ENCODE assay signal across 13 cellular contexts in genomic region chr12:76081909-76082308, GRCh38. TPM values are rescaled to one million over a fixed set of nuclear protein-coding genes. Genes with fewer than 3 reads are reported as not detected.
DNase-seq lines count a peak whose midpoint lies in the region; ATAC-seq lines count a peak whose summit lies in the region.
"Had no signal": no experiment of that assay in that cellular context is flagged by ENCODE, and none has a peak within 500 bp of the region (broad histone marks: within the 10 kb centered on the region; RNA-seq: fewer than 3 reads in every experiment).

No MANE protein-coding gene starts in this region.

- H3K9ac ChIP-seq in HUES48 (ENCODE audit: low read depth, low read length) (peak overlapping the region; percentile 35; the same call in 1 of the 2 replicates), neuronal stem cell (ENCODE audit: low read depth, low read length, poor library complexity) (no peak overlapping the region)

- no peak overlapping the region for H3K23ac ChIP-seq in neuronal stem cell (ENCODE audit: low read depth, low read length, poor library complexity)

- ATAC-seq in naive thymus-derived CD4-positive, alpha-beta T cell: no peak
- no peak for ATAC-seq in HG03378 (IDR thresholded peaks at IDR 0.05; ENCODE audit: unreplicated experiment)
- ATAC-seq: mucosa of descending colon had no signal

- peaks cover 2% of the 10 kb centered on the region for H3K79me1 ChIP-seq in neuronal stem cell (ENCODE audit: low read depth, low read length)

- H4K8ac ChIP-seq in neuronal stem cell (ENCODE audit: low read depth, low read length): no peak overlapping the region

- POLR2A ChIA-PET in CD4-positive, alpha-beta memory T cell (lab: Charles Lee; ENCODE audit: partially characterized antibody): interaction anchor here (3.3 kb wide), 1 partner anchor 267 kb away, joined by 17 read pairs; the partner anchor contains the start of gene BBS10
- POLR2A ChIA-PET in naive thymus-derived CD4-positive, alpha-beta T cell (lab: Charles Lee): no interaction called here

- H3K9me3 ChIP-seq in CD4-positive, alpha-beta memory T cell (ENCODE audit: control insufficient read depth in 1 of 2, low read length in 2 of 2): no peaks in the 10 kb centered on the region
- H3K9me3 ChIP-seq in HUES48 (ENCODE audit: control insufficient read depth, insufficient read depth, low read length) (no peaks in the 10 kb centered on the region), neuronal stem cell (replicated peaks in 1 of 2; ENCODE audit: control insufficient read depth in 2 of 2, insufficient read depth in 1 of 2, low read depth in 1 of 2, low read length in 2 of 2) (peaks cover 0 to 38% of the 10 kb centered on the region in 2 donors)
- H3K9me3 ChIP-seq in naive thymus-derived CD4-positive, alpha-beta T cell (ENCODE audit: control insufficient read depth in 2 of 3, low read length in 3 of 3): no peaks in the 10 kb centered on the region
- H3K9me3 ChIP-seq: mucosa of descending colon had no signal

- no peaks in the 10 kb centered on the region for H3K27me3 ChIP-seq in CD4-positive, alpha-beta memory T cell (ENCODE audit: insufficient read depth, low read length)
- H3K27me3 ChIP-seq in HUES48 (ENCODE audit: control insufficient read depth, insufficient read depth, low read length): no peaks in the 10 kb centered on the region
- no peaks in the 10 kb centered on the region for H3K27me3 ChIP-seq in naive thymus-derived CD4-positive, alpha-beta T cell (ENCODE audit: control insufficient read depth in 2 of 2, insufficient read depth in 2 of 2, low read length in 2 of 2)
- no peaks in the 10 kb centered on the region for H3K27me3 ChIP-seq in neuronal stem cell (ENCODE audit: control insufficient read depth in 3 of 3, insufficient read depth in 3 of 3, low read depth in 1 of 3, low read length in 3 of 3)

- no peak overlapping the region for H3K4me3 ChIP-seq in CD4-positive, alpha-beta memory T cell (ENCODE audit: low read length in 2 of 2)
- H3K4me3 ChIP-seq in HUES48 (ENCODE audit: low read depth, low read length) (peak overlapping the region; percentile 98), neuronal stem cell (ENCODE audit: low read length in 2 of 2) (no peak overlapping the region)
- H3K4me3 ChIP-seq in naive thymus-derived CD4-positive, alpha-beta T cell (ENCODE audit: low read length): no peak overlapping the region
- H3K4me3 ChIP-seq: mucosa of descending colon had no signal

- no peak overlapping the region for H3K4me2 ChIP-seq in neuronal stem cell (ENCODE audit: insufficient read depth, low read length, poor library complexity, severe bottlenecking)

- H3K27ac Mint-ChIP-seq in CD4-positive, alpha-beta memory T cell: peak overlapping the region in 4 of 7 donors; percentile 1 to 100 (median 48)
- peak overlapping the region; percentile 55 for H3K27ac Mint-ChIP-seq in activated naive CD8-positive, alpha-beta T cell treated with anti-CD3 and anti-CD28 coated beads for 36 hours
- peak overlapping the region in 4 of 9 donors; percentile 1 to 61 (median 40) for H3K27ac Mint-ChIP-seq in naive thymus-derived CD4-positive, alpha-beta T cell

- DNase-seq in CD4-positive, alpha-beta memory T cell: no peak
- no peak for DNase-seq in activated naive CD8-positive, alpha-beta T cell treated with anti-CD3 and anti-CD28 coated beads for 36 hours
- DNase-seq in naive thymus-derived CD4-positive, alpha-beta T cell: no peak
- DNase-seq in NCI-H345 treated with DMSO at 0.1 percent for 48 hours (lab: John Stamatoyannopoulos, UW; ENCODE audit: unreplicated experiment) (no peak), neuronal stem cell (ENCODE audit: low spot score) (no peak), cardiac septum (ENCODE audit: low spot score) (no peak)
- DNase-seq: dermis blood vessel endothelial cell, DMS53, hypothalamus, mucosa of descending colon, NCI-H748 treated with DMSO at 0.1 percent for 48 hours had no signal

- CTCF ChIA-PET in CD4-positive, alpha-beta memory T cell (lab: Charles Lee; ENCODE audit: partially characterized antibody): interaction anchor here (0.9 to 2.9 kb wide), 3 partner anchors 9 to 374 kb away, joined by 3 to 8 read pairs (median 7); no protein-coding TSS in a partner anchor
- CTCF ChIA-PET in naive thymus-derived CD4-positive, alpha-beta T cell (lab: Charles Lee): no interaction called here

- H3K4me3 Mint-ChIP-seq in CD4-positive, alpha-beta memory T cell: peak overlapping the region in 7 of 8 donors; percentile 7 to 57 (median 43)
- H3K4me3 Mint-ChIP-seq in activated naive CD8-positive, alpha-beta T cell treated with anti-CD3 and anti-CD28 coated beads for 36 hours: peak overlapping the region; percentile 77
- peak overlapping the region in 9 of 10 donors; percentile 1 to 96 (median 29) for H3K4me3 Mint-ChIP-seq in naive thymus-derived CD4-positive, alpha-beta T cell

- no peak overlapping the region for H3K18ac ChIP-seq in neuronal stem cell (ENCODE audit: low read length)

- H2AK5ac ChIP-seq in neuronal stem cell (ENCODE audit: low read depth, low read length): no peak overlapping the region

- no peak overlapping the region for H3K27ac ChIP-seq in CD4-positive, alpha-beta memory T cell (ENCODE audit: low read depth, low read length)
- peak overlapping the region; percentile 16 for H3K27ac ChIP-seq in HUES48 (ENCODE audit: low read depth, low read length)
- no peak overlapping the region for H3K27ac ChIP-seq in naive thymus-derived CD4-positive, alpha-beta T cell (ENCODE audit: low read depth, low read length)
- H3K27ac ChIP-seq in neuronal stem cell (replicated peaks; ENCODE audit: low read length): no peak overlapping the region

- no peak overlapping the region for H2BK120ac ChIP-seq in neuronal stem cell (ENCODE audit: low read depth, low read length)

- no peak overlapping the region for H2BK15ac ChIP-seq in neuronal stem cell (ENCODE audit: low read length)

- intact Hi-C loops in CD4-positive, alpha-beta memory T cell (cut with micrococcal nuclease): loop anchor here (2.0 to 10.0 kb wide), 4 partner anchors 13 to 1545 kb away; partner anchors contain the start of genes ATXN7L3B and E2F7
- intact Hi-C loops in naive thymus-derived CD4-positive, alpha-beta T cell (cut with micrococcal nuclease): loop anchor here (1.0 to 10.0 kb wide), 5 partner anchors 8 to 1545 kb away; partner anchors contain the start of genes ATXN7L3B (in 1 of the 2), CAPS2 (in 1 of the 2), E2F7 (in 1 of the 2) and GLIPR1L1 (in 1 of the 2)
- intact Hi-C loops in cardiac septum (cut with DNase I): loop anchor here (5.0 to 10.0 kb wide), 2 partner anchors 50 to 473 kb away; partner anchors contain the start of genes OSBPL8 and PHLDA1

- no peaks in the 10 kb centered on the region for H3K36me3 ChIP-seq in CD4-positive, alpha-beta memory T cell (ENCODE audit: insufficient read depth, low read length)
- H3K36me3 ChIP-seq in HUES48 (ENCODE audit: control insufficient read depth, insufficient read depth, low read length) (peaks cover 45% of the 10 kb centered on the region), neuronal stem cell (replicated peaks in 1 of 2; ENCODE audit: control insufficient read depth in 2 of 2, insufficient read depth in 2 of 2, low read length in 2 of 2) (peaks cover 0 to 60% of the 10 kb centered on the region in 2 donors)
- H3K36me3 ChIP-seq in naive thymus-derived CD4-positive, alpha-beta T cell (ENCODE audit: control insufficient read depth in 2 of 3, insufficient read depth in 3 of 3, low read length in 3 of 3): peaks cover 0 to 6% (median 0%) of the 10 kb centered on the region in 3 experiments

- H3K14ac ChIP-seq in neuronal stem cell (ENCODE audit: low read length): no peak overlapping the region

- H3K4me1 ChIP-seq in CD4-positive, alpha-beta memory T cell (ENCODE audit: insufficient read depth, low read length): peaks cover 68% of the 10 kb centered on the region
- H3K4me1 ChIP-seq in HUES48 (ENCODE audit: control insufficient read depth, insufficient read depth, low read length) (peaks cover 53% of the 10 kb centered on the region), neuronal stem cell (ENCODE audit: control insufficient read depth in 2 of 2, insufficient read depth in 1 of 2, low read depth in 1 of 2, low read length in 2 of 2) (peaks cover 3 to 5% of the 10 kb centered on the region in 2 donors)
- peaks cover 28 to 32% of the 10 kb centered on the region in 2 donors for H3K4me1 ChIP-seq in naive thymus-derived CD4-positive, alpha-beta T cell (ENCODE audit: control insufficient read depth in 2 of 2, insufficient read depth in 2 of 2, low read length in 2 of 2)

- H3K27me3 Mint-ChIP-seq in CD4-positive, alpha-beta memory T cell: peaks cover 0 to 2% of the 10 kb centered on the region in 2 donors
- no peaks in the 10 kb centered on the region for H3K27me3 Mint-ChIP-seq in activated naive CD8-positive, alpha-beta T cell treated with anti-CD3 and anti-CD28 coated beads for 36 hours
- no peaks in the 10 kb centered on the region for H3K27me3 Mint-ChIP-seq in naive thymus-derived CD4-positive, alpha-beta T cell

- H2AFZ ChIP-seq in neuronal stem cell (ENCODE audit: low read length): no peak overlapping the region

- H2BK5ac ChIP-seq in neuronal stem cell (ENCODE audit: low read length): no peak overlapping the region

- H3K9me3 Mint-ChIP-seq in CD4-positive, alpha-beta memory T cell: peaks cover 0 to 7% (median 0%) of the 10 kb centered on the region in 8 donors
- peaks cover 10% of the 10 kb centered on the region for H3K9me3 Mint-ChIP-seq in activated naive CD8-positive, alpha-beta T cell treated with anti-CD3 and anti-CD28 coated beads for 36 hours
- H3K9me3 Mint-ChIP-seq in naive thymus-derived CD4-positive, alpha-beta T cell: peaks cover 0 to 15% (median 2%) of the 10 kb centered on the region in 11 donors

- H3K4ac ChIP-seq in neuronal stem cell (ENCODE audit: low read length): no peak overlapping the region

- H3K36me3 Mint-ChIP-seq in CD4-positive, alpha-beta memory T cell: peaks cover 20 to 30% of the 10 kb centered on the region in 2 donors
- H3K36me3 Mint-ChIP-seq in activated naive CD8-positive, alpha-beta T cell treated with anti-CD3 and anti-CD28 coated beads for 36 hours: peaks cover 51% of the 10 kb centered on the region
- H3K36me3 Mint-ChIP-seq in naive thymus-derived CD4-positive, alpha-beta T cell: peaks cover 9 to 35% (median 17%) of the 10 kb centered on the region in 5 donors

- H4K91ac ChIP-seq in neuronal stem cell (ENCODE audit: low read depth, low read length, poor library complexity): no peak overlapping the region

- no peak overlapping the region for H2BK12ac ChIP-seq in neuronal stem cell (ENCODE audit: low read length)

- H3K4me1 Mint-ChIP-seq in CD4-positive, alpha-beta memory T cell: peaks cover 46 to 87% (median 60%) of the 10 kb centered on the region in 4 donors
- H3K4me1 Mint-ChIP-seq in activated naive CD8-positive, alpha-beta T cell treated with anti-CD3 and anti-CD28 coated beads for 36 hours: peaks cover 59% of the 10 kb centered on the region
- H3K4me1 Mint-ChIP-seq in naive thymus-derived CD4-positive, alpha-beta T cell: peaks cover 42 to 76% (median 72%) of the 10 kb centered on the region in 7 donors

RNA-seq across cellular contexts. Expression of gene NAP1L1, which starts 2.6 kb away (rescaled TPM):
- 100 to 1,000 TPM; 673 to 718 TPM for total RNA-seq in CD4-positive, alpha-beta memory T cell
- 100 to 1,000 TPM; 156 to 203 TPM for polyA plus RNA-seq in CD4-positive, alpha-beta memory T cell
- total RNA-seq in activated naive CD8-positive, alpha-beta T cell treated with anti-CD3 and anti-CD28 coated beads for 36 hours: 1,000 to 10,000 TPM; 1,148 to 1,176 TPM
- total RNA-seq in naive thymus-derived CD4-positive, alpha-beta T cell: 100 to 1,000 TPM; 510 to 862 (median 625) TPM
- 100 to 1,000 TPM; 172 to 199 TPM for polyA plus RNA-seq in naive thymus-derived CD4-positive, alpha-beta T cell
- 2,438 TPM for polyA plus RNA-seq in neuronal stem cell (2013, experiment 1 of 2)
- 2,582 TPM for polyA plus RNA-seq in neuronal stem cell (2013, experiment 2 of 2)
- 348 TPM for total RNA-seq in cardiac septum

RNA-seq across cellular contexts. Expression of gene PHLDA1, which starts 50.3 kb away (rescaled TPM):
- total RNA-seq in CD4-positive, alpha-beta memory T cell: 1 to 10 TPM; 8.2 to 8.5 TPM
- 1 to 10 TPM; 1.3 to 2.3 TPM for polyA plus RNA-seq in CD4-positive, alpha-beta memory T cell
- total RNA-seq in activated naive CD8-positive, alpha-beta T cell treated with anti-CD3 and anti-CD28 coated beads for 36 hours: 10 to 100 TPM; 41.5 to 41.9 TPM
- 10 to 100 TPM in 2 of 5 experiments, 1 to 10 TPM in 3; 1.1 to 25.1 (median 4.6) TPM for total RNA-seq in naive thymus-derived CD4-positive, alpha-beta T cell
- polyA plus RNA-seq in naive thymus-derived CD4-positive, alpha-beta T cell: under 1 TPM; 0.20 to 0.29 TPM
- 0.73 TPM for polyA plus RNA-seq in neuronal stem cell (2013, experiment 1 of 2)
- 0.76 TPM for polyA plus RNA-seq in neuronal stem cell (2013, experiment 2 of 2)
- total RNA-seq in cardiac septum: 99.4 TPM
